ENCODE assay signal across 34 cellular contexts in genomic region chr12:57581802-57582201, GRCh38. TPM values are rescaled to one million over a fixed set of nuclear protein-coding genes. Genes with fewer than 3 reads are reported as not detected.
DNase-seq lines count a peak whose midpoint lies in the region; ATAC-seq and TF ChIP-seq lines count a peak whose summit lies in the region.
"Had no signal": no experiment of that assay in that cellular context is flagged by ENCODE, and none has a peak within 500 bp of the region (broad histone marks: within the 10 kb centered on the region; RNA-seq: fewer than 3 reads in every experiment).

No MANE protein-coding gene starts in this region.

- intact Hi-C loops in cardiac septum (cut with DNase I) (no loop called here), left ventricle myocardium inferior (cut with micrococcal nuclease) (loop anchor here (5.0 kb wide), 1 partner anchor 40 kb away; no protein-coding TSS in a partner anchor)

- no peak for ATAC-seq in HG03457 (IDR thresholded peaks at IDR 0.05; ENCODE audit: unreplicated experiment)
- ATAC-seq: A549; CD8-positive, alpha-beta T cell had no signal

- H3K9me3 ChIP-seq in left ventricle myocardium inferior (replicated peaks) (no peaks in the 10 kb centered on the region), SJSA1 (replicated peaks) (no peaks in the 10 kb centered on the region)
- H3K9me3 ChIP-seq: A549; BE2C; BLaER1; BLaER1 treated with 17β-estradiol and CSF1 and Interleukin-3, amounts not matched to agents 10 nM and 100 nM; Caco-2 had no signal

- H3K4me3 ChIP-seq in left ventricle myocardium inferior = no peak overlapping the region
- no peak overlapping the region for H3K4me3 ChIP-seq in SJSA1
- H3K4me3 ChIP-seq: A549; BLaER1; BLaER1 treated with 17β-estradiol and CSF1 and Interleukin-3, amounts not matched to agents 10 nM and 100 nM had no signal

- H3K27ac ChIP-seq in left ventricle myocardium inferior (replicated peaks) (no peak overlapping the region), SJSA1 (no peak overlapping the region), angular gyrus (ENCODE audit: low read depth, low read length) (peak overlapping the region; percentile 87), temporal lobe (ENCODE audit: low read depth, low read length) (peak overlapping the region; percentile 72)
- H3K27ac ChIP-seq: 22Rv1; A549; BLaER1; BLaER1 treated with 17β-estradiol and CSF1 and Interleukin-3, amounts not matched to agents 10 nM and 100 nM; C4-2B had no signal

- H3K27me3 ChIP-seq in left ventricle myocardium inferior (ENCODE audit: low read depth) = peaks cover 35% of the 10 kb centered on the region
- peaks cover 30% of the 10 kb centered on the region for H3K27me3 ChIP-seq in SJSA1 (replicated peaks)
- H3K27me3 ChIP-seq: BE2C; BLaER1 treated with 17β-estradiol and CSF1 and Interleukin-3, amounts not matched to agents 10 nM and 100 nM had no signal

- H3K4me1 ChIP-seq in left ventricle myocardium inferior = no peaks in the 10 kb centered on the region
- H3K4me1 ChIP-seq in SJSA1 (replicated peaks) = peaks cover 5% of the 10 kb centered on the region
- H3K4me1 ChIP-seq: BE2C, BLaER1 had no signal

- H3K36me3 ChIP-seq in left ventricle myocardium inferior (no peaks in the 10 kb centered on the region), SJSA1 (no peaks in the 10 kb centered on the region)
- H3K36me3 ChIP-seq: BLaER1; BLaER1 treated with 17β-estradiol and CSF1 and Interleukin-3, amounts not matched to agents 10 nM and 100 nM had no signal

- no peak for TF ChIP-seq CTCF in left ventricle myocardium inferior (IDR thresholded peaks at IDR 0.05; ENCODE audit: borderline replicate concordance)

- peak; percentile 6 for DNase-seq in cardiac septum (ENCODE audit: low spot score)
- DNase-seq in left ventricle myocardium inferior = no peak
- peak; percentile 72 to 83 for DNase-seq in SJSA1 (ENCODE audit: low read depth in 1 of 2, low spot score in 2 of 2)
- no peak for DNase-seq in NCI-H2196 treated with DMSO at 0.1 percent for 48 hours (lab: John Stamatoyannopoulos, UW; ENCODE audit: unreplicated experiment)
- no peak for DNase-seq in kidney tubule cell (ENCODE audit: low spot score)
- DNase-seq: 8988T; ACHN; AML-193; BE2C; C1 segment of cervical spinal cord; Calu3; CD4-positive, alpha-beta memory T cell; CD4-positive, alpha-beta T cell; CD4-positive, CD25-positive, alpha-beta regulatory T cell; CD8-positive, alpha-beta memory T cell; CD8-positive, alpha-beta T cell; COR-L47; DMS 273 treated with DMSO at 0.1 percent for 48 hours; DMS153; DMS53; DMS79; DMS79 treated with DMSO at 0.1 percent for 48 hours; DND-41; EL had no signal

RNA-seq across cellular contexts. Expression of gene PIP4K2C, which starts 9.2 kb away (rescaled TPM):
- total RNA-seq in cardiac septum = 17.9 TPM
- 12.3 TPM for total RNA-seq in left ventricle myocardium inferior
- total RNA-seq in SJSA1 (2014; rRNA removed; shearing (Covaris generic)) = 544 and 654 TPM in 2 replicates
- total RNA-seq in temporal lobe = 10.3 TPM

RNA-seq across cellular contexts. Expression of gene DTX3, which starts 22.8 kb away (rescaled TPM):
- total RNA-seq in cardiac septum = 31.0 TPM
- 22.3 TPM for total RNA-seq in left ventricle myocardium inferior
- 187 and 286 TPM in 2 replicates for total RNA-seq in SJSA1 (2014; rRNA removed; shearing (Covaris generic))
- 47.7 TPM for total RNA-seq in temporal lobe

RNA-seq across cellular contexts. Expression of gene ARHGEF25, which starts 29.4 kb away (rescaled TPM):
- total RNA-seq in cardiac septum (15.0 TPM), left ventricle myocardium inferior (9.7 TPM), temporal lobe (23.1 TPM)
- total RNA-seq in SJSA1 (2014; rRNA removed; shearing (Covaris generic)) = 107 and 145 TPM in 2 replicates
- total RNA-seq: B cell had no signal

RNA-seq across cellular contexts. Expression of gene KIF5A, which starts 32.0 kb away (rescaled TPM):
- 0.22 TPM for total RNA-seq in cardiac septum
- 0.08 TPM for total RNA-seq in left ventricle myocardium inferior
- 2.1 and 2.8 TPM in 2 replicates for total RNA-seq in SJSA1 (2014; rRNA removed; shearing (Covaris generic))
- total RNA-seq in temporal lobe = 79.9 TPM
- total RNA-seq: Calu3 had no signal

RNA-seq across cellular contexts. Expression of gene DCTN2, which starts 34.8 kb away (rescaled TPM):
- 100 TPM for total RNA-seq in cardiac septum
- total RNA-seq in left ventricle myocardium inferior = 87.8 TPM
- total RNA-seq in SJSA1 (2014; rRNA removed; shearing (Covaris generic)) = 3,855 and 4,325 TPM in 2 replicates
- total RNA-seq in temporal lobe = 116 TPM

Comparison
In these comparisons a context has a peak if more than half of its experiments do, and no peak if none do; other contexts are left out.
1. DNase-seq: peak in cardiac septum (single experiment) and SJSA1 (2 of 2); none in left ventricle myocardium inferior (single experiment), NCI-H2196 treated with DMSO at 0.1 percent for 48 hours (single experiment) and kidney tubule cell (single experiment).
2. H3K27ac ChIP-seq: peak in angular gyrus (single experiment) and temporal lobe (single experiment); none in left ventricle myocardium inferior (single experiment) and SJSA1 (single experiment).
3. RNA of gene PIP4K2C, which starts 9.2 kb away (total RNA-seq): 544 to 654 TPM in SJSA1; 17.9 TPM in cardiac septum (single experiment), 12.3 TPM in left ventricle myocardium inferior (single experiment) and 10.3 TPM in temporal lobe (single experiment); every median in the first group is over 10 times any median in the second.